ENCODE assay signal across 19 cellular contexts in the genomic region with DNA sequence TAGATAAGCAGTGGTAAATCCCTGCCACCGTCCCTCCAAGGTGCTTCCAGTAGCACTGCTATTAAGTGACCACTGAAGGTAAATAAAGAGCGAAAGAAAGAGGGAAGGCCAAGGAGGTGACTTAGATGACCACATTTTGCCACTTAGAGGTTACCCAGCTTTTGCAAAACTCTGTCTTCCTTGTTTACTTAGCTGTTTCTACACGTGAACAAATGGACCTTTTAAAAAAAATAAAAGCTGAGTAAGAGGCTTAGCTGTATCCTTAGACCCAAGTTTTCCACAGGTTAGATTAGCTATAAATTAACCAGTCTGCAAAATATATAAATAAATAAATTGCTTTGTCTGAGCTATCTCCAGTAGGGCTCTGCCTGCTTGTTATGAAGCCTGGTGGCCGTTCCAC.
A peak's percentile ranks its signal among the peaks of the same experiment; 100 is the strongest.
DNase-seq lines count a peak whose midpoint lies in the region; TF ChIP-seq lines count a peak whose summit lies in the region.
"Had no signal": no experiment of that assay in that cellular context is flagged by ENCODE, and none has a peak within 500 bp of the region (broad histone marks: within the 10 kb centered on the region; RNA-seq: fewer than 3 reads in every experiment).

No MANE protein-coding gene starts in this region.

- H3K27me3 ChIP-seq in mammary epithelial cell (ENCODE audit: insufficient read depth, low read length) (peaks cover 2% of the 10 kb centered on the region), hepatocyte (peaks cover 5% of the 10 kb centered on the region), Peyer's patch (no peaks in the 10 kb centered on the region)

- H3K4me1 Mint-ChIP-seq in MCF 10A (ENCODE audit: insufficient read depth, unreplicated experiment), result peaks cover 17% of the 10 kb centered on the region
- peaks cover 54% of the 10 kb centered on the region for H3K4me1 Mint-ChIP-seq in nephron progenitor cell

- dilution Hi-C loops in mammary epithelial cell (cut with HindIII; ENCODE audit: low sequenced_read_pairs), result no loop called here

- TF ChIP-seq CTCF in MCF 10A (IDR thresholded peaks at IDR 0.05; ENCODE audit: unreplicated experiment) (no peak), mammary epithelial cell (conservative IDR thresholded peaks at IDR 0.05 in 1 of 2, IDR thresholded peaks at IDR 0.05 in 1 of 2; ENCODE audit: extremely low read depth in 1 of 2, insufficient read depth in 1 of 2, low read depth in 1 of 2, low read length in 2 of 2) (no peak), hepatocyte (IDR thresholded peaks at IDR 0.05; ENCODE audit: poor library complexity) (no peak), nephron progenitor cell (IDR thresholded peaks at IDR 0.05) (no peak), Peyer's patch (IDR thresholded peaks at IDR 0.05) (no peak)

- H3K4me1 ChIP-seq in mammary epithelial cell (ENCODE audit: insufficient read depth, low read length) (peaks cover 6% of the 10 kb centered on the region), hepatocyte (ENCODE audit: insufficient read depth) (no peaks in the 10 kb centered on the region), Peyer's patch (no peaks in the 10 kb centered on the region)
- H3K4me1 ChIP-seq: A549, BE2C, HAP-1 had no signal

- in situ Hi-C loops in mammary epithelial cell (cut with MboI; ENCODE audit: low sequenced_read_pairs in 2 of 2), result no loop called here

- no peak overlapping the region for H3K4me3 ChIP-seq in mammary epithelial cell (replicated peaks in 1 of 3; ENCODE audit: insufficient read depth in 1 of 3, low read depth in 2 of 3, low read length in 3 of 3)
- no peak overlapping the region for H3K4me3 ChIP-seq in hepatocyte
- no peak overlapping the region for H3K4me3 ChIP-seq in Peyer's patch
- H3K4me3 ChIP-seq: A549, HAP-1, K562 had no signal

- H3K9me3 Mint-ChIP-seq in MCF 10A (ENCODE audit: unreplicated experiment), result no peaks in the 10 kb centered on the region
- peaks cover 11% of the 10 kb centered on the region for H3K9me3 Mint-ChIP-seq in nephron progenitor cell

- H3K4me3 Mint-ChIP-seq in MCF 10A (ENCODE audit: unreplicated experiment) (no peak overlapping the region), nephron progenitor cell (no peak overlapping the region)

- H3K27me3 Mint-ChIP-seq in MCF 10A (ENCODE audit: insufficient read depth, unreplicated experiment) (no peaks in the 10 kb centered on the region), nephron progenitor cell (ENCODE audit: low read depth, poor library complexity) (peaks cover 10% of the 10 kb centered on the region)

- H2AFZ ChIP-seq in mammary epithelial cell (ENCODE audit: low read depth, low read length) (no peak overlapping the region), hepatocyte (no peak overlapping the region)

- H3K27ac ChIP-seq in mammary epithelial cell (ENCODE audit: insufficient read depth, low read depth, low read length) (no peak overlapping the region), hepatocyte (no peak overlapping the region), Peyer's patch (no peak overlapping the region)
- H3K27ac ChIP-seq: A549 had no signal

- H3K27ac Mint-ChIP-seq in MCF 10A (ENCODE audit: low read depth, unreplicated experiment) (no peak overlapping the region), nephron progenitor cell (peak overlapping the region; percentile 82)

- no peaks in the 10 kb centered on the region for H3K36me3 ChIP-seq in mammary epithelial cell (ENCODE audit: insufficient read depth, low read length)
- no peaks in the 10 kb centered on the region for H3K36me3 ChIP-seq in hepatocyte (replicated peaks; ENCODE audit: insufficient read depth, low read depth)
- H3K36me3 ChIP-seq in Peyer's patch, result no peaks in the 10 kb centered on the region
- H3K36me3 ChIP-seq: BE2C, HAP-1 had no signal

- 46% methylated on average over 4 of the region's 4 CpGs for WGBS in mammary epithelial cell (ENCODE audit: low coverage, missing lambda C conversion rate)
- 39% methylated on average over 4 of the region's 4 CpGs for WGBS in hepatocyte (ENCODE audit: low lambda C conversion rate, missing lambda C conversion rate)

- CTCF ChIA-PET in MCF 10A (lab: Yijun Ruan, JAX) (interaction anchor here (0.9 to 1.1 kb wide), 2 partner anchors 142 to 306 kb away, joined by 5 read pairs; no protein-coding TSS in a partner anchor), mammary epithelial cell (lab: Charles Lee; ENCODE audit: low non-redundant PET) (no interaction called here)

- intact Hi-C loops in MCF 10A (cut with micrococcal nuclease), result no loop called here
- intact Hi-C loops in mammary epithelial cell (cut with micrococcal nuclease), result no loop called here

- H3K9ac ChIP-seq in mammary epithelial cell (ENCODE audit: insufficient read depth, low read length), result no peak overlapping the region
- H3K9ac ChIP-seq: SK-N-SH had no signal

- H4K20me1 ChIP-seq in mammary epithelial cell (ENCODE audit: insufficient read depth, low read length) (no peaks in the 10 kb centered on the region), hepatocyte (ENCODE audit: insufficient read depth, poor library complexity, severe bottlenecking) (no peaks in the 10 kb centered on the region)

- H3K36me3 Mint-ChIP-seq in MCF 10A (ENCODE audit: insufficient read depth, unreplicated experiment) (no peaks in the 10 kb centered on the region), nephron progenitor cell (ENCODE audit: low read depth) (no peaks in the 10 kb centered on the region)

- DNase-seq in MCF 10A (ENCODE audit: unreplicated experiment) (peak; percentile 8), mammary epithelial cell (no peak), hepatocyte (ENCODE audit: low spot score) (peak; percentile 26), nephron progenitor cell (no peak), Peyer's patch (no peak), OCI-M2 (lab: John Stamatoyannopoulos, UW; ENCODE audit: unreplicated experiment) (no peak), T-helper 9 cell (no peak)
- DNase-seq: BE2C, EL, GF-D8, MV-4-11, NCI-H1105 treated with DMSO at 0.1 percent for 48 hours, NCI-H187, NCI-H446 treated with DMSO at 0.1 percent for 48 hours, SIG-M5, SK-N-SH had no signal

- BruUV-seq in MCF 10A (replicated peaks; lab: Mats Ljungman, UMichigan) (no TSS peak), mammary epithelial cell (replicated peaks; lab: Mats Ljungman, UMichigan) (no TSS peak)

- H3K79me2 ChIP-seq in mammary epithelial cell (ENCODE audit: insufficient read depth, low read length) (no peaks in the 10 kb centered on the region), hepatocyte (no peaks in the 10 kb centered on the region)

- H3K9me3 ChIP-seq in mammary epithelial cell (replicated peaks; ENCODE audit: insufficient read depth, low read length) (no peaks in the 10 kb centered on the region), hepatocyte (ENCODE audit: low read depth) (no peaks in the 10 kb centered on the region), Peyer's patch (no peaks in the 10 kb centered on the region)
- H3K9me3 ChIP-seq: BE2C, HAP-1, SK-N-SH had no signal

- no peaks in the 10 kb centered on the region for H3K9me2 ChIP-seq in hepatocyte (replicated peaks; ENCODE audit: insufficient read depth)
- H3K9me2 ChIP-seq: SK-N-SH had no signal

- POLR2A ChIA-PET in MCF 10A (lab: Yijun Ruan, JAX), result interaction anchor here (1.1 to 1.4 kb wide), 3 partner anchors 12 to 86 kb away, joined by 5 to 6 read pairs (median 6); no protein-coding TSS in a partner anchor

- no peak for TF ChIP-seq POLR2A in Peyer's patch (IDR thresholded peaks at IDR 0.05)

- H3K4me2 ChIP-seq in mammary epithelial cell (ENCODE audit: insufficient read depth, low read depth, low read length), result no peak overlapping the region
- H3K4me2 ChIP-seq in hepatocyte, result no peak overlapping the region
- H3K4me2 ChIP-seq: A549, SK-N-SH had no signal

Comparison
In these comparisons a context has a peak if more than half of its experiments do, and no peak if none do; other contexts are left out.
1. DNase-seq: peak in MCF 10A (single experiment) and hepatocyte (single experiment); none in mammary epithelial cell (single experiment), nephron progenitor cell (single experiment), Peyer's patch (0 of 3), OCI-M2 (single experiment) and T-helper 9 cell (single experiment).